Comparison of ENCODE assay signal across 11 cellular contexts in the genomic region with DNA sequence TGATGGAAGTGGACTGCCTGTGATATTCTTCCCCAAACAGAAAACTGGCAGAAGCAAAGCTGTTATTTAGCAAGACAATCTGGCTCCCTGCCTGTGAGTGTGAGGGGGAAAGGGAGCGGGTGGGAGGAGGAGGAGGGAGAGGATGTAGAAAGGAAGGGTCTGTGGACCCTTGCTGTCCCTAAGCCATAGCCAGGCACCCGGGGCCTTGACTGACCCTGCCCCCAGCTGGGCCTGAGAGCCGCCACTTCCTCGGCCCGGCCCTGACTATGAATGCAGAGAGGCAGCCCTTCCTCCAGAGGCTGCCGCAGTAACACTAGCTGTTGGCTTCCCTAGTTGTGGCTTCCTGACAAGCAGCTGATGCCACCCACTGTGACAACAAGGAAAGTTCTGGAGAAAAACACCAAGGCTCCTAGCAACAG. TPM values are rescaled to one million over a fixed set of nuclear protein-coding genes. Genes with fewer than 3 reads are reported as not detected.
A peak's percentile ranks its signal among the peaks of the same experiment; 100 is the strongest.
DNase-seq lines count a peak whose midpoint lies in the region; ATAC-seq and TF ChIP-seq lines count a peak whose summit lies in the region.
"Had no signal": no experiment of that assay in that cellular context is flagged by ENCODE, and none has a peak within 500 bp of the region (broad histone marks: within the 10 kb centered on the region; RNA-seq: fewer than 3 reads in every experiment).

No MANE protein-coding gene starts in this region.

- no peaks in the 10 kb centered on the region for H3K9me3 ChIP-seq in right lobe of liver

- 15% methylated on average over 6 of the region's 6 CpGs for WGBS in right lobe of liver (ENCODE audit: insufficient coverage, low coverage, low lambda C conversion rate, missing lambda C conversion rate)

- H3K4me1 ChIP-seq in right lobe of liver, result peaks cover 0 to 26% (median 13%) of the 10 kb centered on the region in 4 donors

- peak; percentile 64 for DNase-seq in DMS153 (lab: John Stamatoyannopoulos, UW)
- DNase-seq in DMS153 treated with DMSO at 0.1 percent for 48 hours (lab: John Stamatoyannopoulos, UW; ENCODE audit: unreplicated experiment), result no peak
- DNase-seq in caudate nucleus (lab: John Stamatoyannopoulos, UW), result peak in 25 of 61 donors; percentile 7 to 63 (median 26)
- peak; percentile 68 to 76 (median 69) for DNase-seq in right lobe of liver
- peak in 41 of 49 donors; percentile 17 to 84 (median 48) for DNase-seq in substantia nigra (lab: John Stamatoyannopoulos, UW)
- DNase-seq in GM10266 (ENCODE audit: extremely low spot score), result no peak
- DNase-seq in NCI-H1694 treated with DMSO at 0.1 percent for 48 hours (lab: John Stamatoyannopoulos, UW), result no peak

- H3K27ac ChIP-seq in caudate nucleus (ENCODE audit: low read depth, low read length), result peak overlapping the region; percentile 89
- H3K27ac ChIP-seq in right lobe of liver, result peak overlapping the region; percentile 54 to 79 (median 76)
- H3K27ac ChIP-seq in substantia nigra (ENCODE audit: low read depth, low read length, poor library complexity, severe bottlenecking), result peak overlapping the region; percentile 72
- H3K27ac ChIP-seq: 22Rv1 had no signal

- H3K36me3 ChIP-seq in right lobe of liver, result no peaks in the 10 kb centered on the region
- H3K36me3 ChIP-seq: tibial nerve had no signal

- intact Hi-C loops in right lobe of liver (cut with DNase I), result loop anchor here (5.0 kb wide), 2 partner anchors 51 to 236 kb away; no protein-coding TSS in a partner anchor

- no peak for TF ChIP-seq POLR2A in right lobe of liver (IDR thresholded peaks at IDR 0.05)
- TF ChIP-seq POLR2A in GM18505 (IDR thresholded peaks at IDR 0.05; ENCODE audit: borderline replicate concordance, extremely low read depth, insufficient read depth, insufficient read length), result no peak

- ATAC-seq in right lobe of liver, result peak; percentile 57 to 70 (median 66)
- no peak for ATAC-seq in GM18505 (IDR thresholded peaks at IDR 0.05; ENCODE audit: unreplicated experiment)

- no peak overlapping the region for H3K4me3 ChIP-seq in right lobe of liver
- H3K4me3 ChIP-seq: GM12878 had no signal

- H3K27me3 ChIP-seq in right lobe of liver, result no peaks in the 10 kb centered on the region
- H3K27me3 ChIP-seq: tibial nerve had no signal

- TF ChIP-seq CTCF in right lobe of liver (IDR thresholded peaks at IDR 0.05) (no peak), GM10266 (IDR thresholded peaks at IDR 0.05; ENCODE audit: control insufficient read depth, insufficient read depth, low read depth, missing control alignments) (no peak)

RNA-seq across cellular contexts. Expression of a gene that starts 13.9 kb away (rescaled TPM):
- not detected for total RNA-seq in right lobe of liver
- total RNA-seq: GM12878, tibial nerve had no signal

RNA-seq across cellular contexts. Expression of a gene that starts 32.9 kb away (rescaled TPM):
- 1 to 10 TPM in 4 of 6 experiments, under 1 TPM in 2; 0.35 to 2.5 (median 1.8) TPM for total RNA-seq in right lobe of liver
- total RNA-seq: GM12878 had no signal

RNA-seq across cellular contexts. Expression of a gene that starts 33.3 kb away (rescaled TPM):
- not detected for total RNA-seq in right lobe of liver
- total RNA-seq: GM12878, tibial nerve had no signal

RNA-seq across cellular contexts. Expression of a gene that starts 33.7 kb away (rescaled TPM):
- total RNA-seq in right lobe of liver, result under 1 TPM in 1 of 6 experiments, not detected in 5; 0.10 TPM
- total RNA-seq: tibial nerve had no signal

Comparison
In these comparisons a context has a peak if more than half of its experiments do, and no peak if none do; other contexts are left out.
1. DNase-seq: peak in DMS153 (single experiment), right lobe of liver (3 of 3) and substantia nigra (41 of 49); none in DMS153 treated with DMSO at 0.1 percent for 48 hours (single experiment), GM10266 (single experiment) and NCI-H1694 treated with DMSO at 0.1 percent for 48 hours (single experiment).
2. Peak in every context shown above with its lines, with median percentiles within 50 percentile points of each other: H3K27ac ChIP-seq.